ENCODE assay signal across 1 cellular context in the genomic region with DNA sequence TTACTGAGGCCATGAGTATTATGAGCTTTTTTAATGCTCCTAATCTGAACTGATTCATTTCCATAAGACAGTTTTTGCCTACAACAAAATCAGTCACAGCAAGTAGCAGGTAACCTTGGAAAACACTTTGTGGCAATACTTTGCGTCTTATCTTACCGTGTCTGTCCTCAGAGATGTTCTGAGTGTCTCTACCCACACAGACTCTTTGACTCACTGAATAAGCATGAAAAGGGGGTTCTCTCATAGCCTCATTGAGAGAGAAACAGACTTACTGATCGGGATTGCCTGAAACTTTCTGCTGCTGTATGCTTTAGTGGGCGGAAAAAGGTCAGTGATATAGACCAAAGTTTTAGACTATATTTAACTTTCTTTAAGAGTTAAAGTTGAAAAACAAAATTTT.
TF ChIP-seq lines count a peak whose summit lies in the region.

No MANE protein-coding gene starts in this region.

TF ChIP-seq in K562, 482 proteins besides CTCF, POLR2A, EP300 and RAD21 (continued from another document):
- TF ChIP-seq, protein P1, sequence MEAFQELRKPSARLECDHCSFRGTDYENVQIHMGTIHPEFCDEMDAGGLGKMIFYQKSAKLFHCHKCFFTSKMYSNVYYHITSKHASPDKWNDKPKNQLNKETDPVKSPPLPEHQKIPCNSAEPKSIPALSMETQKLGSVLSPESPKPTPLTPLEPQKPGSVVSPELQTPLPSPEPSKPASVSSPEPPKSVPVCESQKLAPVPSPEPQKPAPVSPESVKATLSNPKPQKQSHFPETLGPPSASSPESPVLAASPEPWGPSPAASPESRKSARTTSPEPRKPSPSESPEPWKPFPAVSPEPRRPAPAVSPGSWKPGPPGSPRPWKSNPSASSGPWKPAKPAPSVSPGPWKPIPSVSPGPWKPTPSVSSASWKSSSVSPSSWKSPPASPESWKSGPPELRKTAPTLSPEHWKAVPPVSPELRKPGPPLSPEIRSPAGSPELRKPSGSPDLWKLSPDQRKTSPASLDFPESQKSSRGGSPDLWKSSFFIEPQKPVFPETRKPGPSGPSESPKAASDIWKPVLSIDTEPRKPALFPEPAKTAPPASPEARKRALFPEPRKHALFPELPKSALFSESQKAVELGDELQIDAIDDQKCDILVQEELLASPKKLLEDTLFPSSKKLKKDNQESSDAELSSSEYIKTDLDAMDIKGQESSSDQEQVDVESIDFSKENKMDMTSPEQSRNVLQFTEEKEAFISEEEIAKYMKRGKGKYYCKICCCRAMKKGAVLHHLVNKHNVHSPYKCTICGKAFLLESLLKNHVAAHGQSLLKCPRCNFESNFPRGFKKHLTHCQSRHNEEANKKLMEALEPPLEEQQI (IDR thresholded peaks at IDR 0.05): no peak
